In the genomic region with DNA sequence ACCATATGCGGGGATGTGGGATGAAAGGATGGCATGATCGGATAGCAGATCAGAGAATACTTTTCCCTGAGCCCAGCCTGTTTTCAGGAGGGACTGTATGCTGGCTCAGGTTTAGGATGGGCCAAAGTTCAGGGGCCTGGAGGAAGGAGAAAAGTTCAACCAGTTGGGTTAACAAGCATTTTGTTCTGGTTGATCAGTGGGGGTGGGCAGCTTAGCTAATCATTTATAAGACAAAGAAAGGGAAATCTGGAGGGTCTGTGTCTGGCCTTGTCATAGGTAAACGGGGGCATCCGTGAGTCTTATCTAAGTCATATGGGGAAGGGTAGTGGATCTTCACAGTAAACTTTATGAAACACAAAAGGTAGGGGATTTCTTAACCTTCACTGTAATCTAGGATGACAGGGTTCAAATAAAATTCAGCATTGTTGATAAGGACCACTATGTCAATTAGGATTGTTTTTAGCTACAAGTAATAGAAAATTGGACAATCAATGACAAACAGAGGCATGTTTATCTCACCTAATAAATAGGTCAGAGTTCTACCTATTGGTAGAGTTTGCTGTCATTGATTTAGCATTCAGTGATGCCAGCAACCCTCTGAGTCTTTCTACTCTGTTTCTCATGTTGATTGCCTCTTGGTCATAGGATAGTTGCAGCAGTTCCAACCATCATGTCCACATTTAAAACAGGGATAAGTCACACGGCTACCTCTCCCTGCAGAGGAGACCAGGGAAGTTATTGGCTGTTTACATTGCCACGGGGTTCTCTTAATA, we compare ENCODE assay signal across 20 cellular contexts. TPM values are rescaled to one million over a fixed set of nuclear protein-coding genes. Genes with fewer than 3 reads are reported as not detected.
A peak's percentile ranks its signal among the peaks of the same experiment; 100 is the strongest.
DNase-seq lines count a peak whose midpoint lies in the region; ATAC-seq, FAIRE-seq and TF ChIP-seq lines count a peak whose summit lies in the region.
"Had no signal": no experiment of that assay in that cellular context is flagged by ENCODE, and none has a peak within 500 bp of the region (broad histone marks: within the 10 kb centered on the region; RNA-seq: fewer than 3 reads in every experiment).

No MANE protein-coding gene starts in this region.

- CTCF ChIA-PET in MCF 10A (lab: Yijun Ruan, JAX) (interaction anchor here (0.6 to 0.8 kb wide), 3 partner anchors 9 to 236 kb away, joined by 3 read pairs; no protein-coding TSS in a partner anchor), HepG2 (lab: Yijun Ruan, JAX; ENCODE audit: low intra/inter-chr PET ratio, low total read pairs) (no interaction called here)

- no peak for TF ChIP-seq CTCF in MCF 10A (IDR thresholded peaks at IDR 0.05; ENCODE audit: unreplicated experiment)
- no peak for TF ChIP-seq CTCF in breast epithelium (IDR thresholded peaks at IDR 0.05)
- TF ChIP-seq CTCF in HepG2 (CRISPR knock-in tag; IDR thresholded peaks at IDR 0.05), result no peak
- no peak for TF ChIP-seq CTCF in neutrophil (IDR thresholded peaks at IDR 0.05)

- no peaks in the 10 kb centered on the region for H4K20me1 ChIP-seq in HepG2 (ENCODE audit: insufficient read depth, low read length)
- H4K20me1 ChIP-seq: BLaER1 had no signal

- peak; percentile 97 for ATAC-seq in HepG2
- ATAC-seq in GM18519 (IDR thresholded peaks at IDR 0.05; ENCODE audit: low FRiP score, unreplicated experiment), result no peak
- ATAC-seq in GM19035 (IDR thresholded peaks at IDR 0.05; ENCODE audit: unreplicated experiment), result no peak
- no peak for ATAC-seq in HG03439 (IDR thresholded peaks at IDR 0.05; ENCODE audit: unreplicated experiment)
- ATAC-seq: GM12878 had no signal

- POLR2A ChIA-PET in MCF 10A (lab: Yijun Ruan, JAX) (interaction anchor here (1.0 kb wide), 1 partner anchor 11 kb away, joined by 3 read pairs; the partner anchor contains the start of gene PCTP), HepG2 (lab: Yijun Ruan, JAX) (interaction anchor here (2.4 kb wide), 1 partner anchor 11 kb away, joined by 17 read pairs; the partner anchor contains the start of gene PCTP)

- TF ChIP-seq POLR2A in breast epithelium (IDR thresholded peaks at IDR 0.05), result no peak
- no peak for TF ChIP-seq POLR2A in HepG2 (IDR thresholded peaks at IDR 0.05; ENCODE audit: insufficient read depth in 1 of 2, low read depth in 2 of 2, low read length in 2 of 2)

- 0 out of 2 replicates have a peak overlapping the region, but pooled peaks have one; percentile 29 for H3K9ac ChIP-seq in HepG2 (ENCODE audit: insufficient read depth, low read depth, low read length)
- H3K9ac ChIP-seq: BLaER1 had no signal

- H3K27ac ChIP-seq in breast epithelium (no peak overlapping the region), HepG2 (ENCODE audit: extremely low read length, insufficient read depth, low read length) (peak overlapping the region; percentile 69), neutrophil (peak overlapping the region; percentile 91)
- H3K27ac ChIP-seq: 22Rv1, BLaER1 had no signal

- peak overlapping the region; percentile 36 for H3K27ac Mint-ChIP-seq in MCF 10A (ENCODE audit: low read depth, unreplicated experiment)
- H3K27ac Mint-ChIP-seq: CD4-positive, CD25-positive, alpha-beta regulatory T cell had no signal

- intact Hi-C loops in MCF 10A (cut with micrococcal nuclease) (no loop called here), breast epithelium (cut with DNase I; ENCODE audit: low total_unique reads) (no loop called here), HepG2 (cut with micrococcal nuclease; ENCODE audit: unreplicated experiment) (loop anchor here (1.0 to 2.0 kb wide), 3 partner anchors 8 to 19 kb away; partner anchors contain the start of gene PCTP)

- no peak for TF ChIP-seq RAD21 in HepG2 (CRISPR knock-in tag; IDR thresholded peaks at IDR 0.05)

- H3K27me3 ChIP-seq in breast epithelium (no peaks in the 10 kb centered on the region), HepG2 (ENCODE audit: control insufficient read depth in 1 of 2, insufficient read depth in 2 of 2, low read length in 2 of 2) (no peaks in the 10 kb centered on the region), neutrophil (no peaks in the 10 kb centered on the region)
- H3K27me3 ChIP-seq: BLaER1 had no signal

- BruUV-seq in MCF 10A (replicated peaks; lab: Mats Ljungman, UMichigan), result no TSS peak
- BruUV-seq in HepG2 (replicated peaks; lab: Mats Ljungman, UMichigan), result no TSS peak

- H3K4me1 Mint-ChIP-seq in MCF 10A (ENCODE audit: insufficient read depth, unreplicated experiment), result peaks cover 18% of the 10 kb centered on the region

- H3K4me3 ChIP-seq in breast epithelium (no peak overlapping the region), HepG2 (replicated peaks in 1 of 3; ENCODE audit: insufficient read depth in 1 of 3, low read depth in 2 of 3, low read length in 3 of 3) (peak overlapping the region in 2 of 3 experiments; percentile 39 to 54; a peak in 4 of 6 replicates), neutrophil (ENCODE audit: low read depth in 1 of 2, low read length in 1 of 2) (no peak overlapping the region)
- H3K4me3 ChIP-seq: BLaER1, GM12878 had no signal

- H3K9me3 Mint-ChIP-seq in MCF 10A (ENCODE audit: unreplicated experiment), result no peaks in the 10 kb centered on the region
- H3K9me3 Mint-ChIP-seq: H9 had no signal

- peaks cover under 1% of the 10 kb centered on the region for H3K36me3 Mint-ChIP-seq in MCF 10A (ENCODE audit: insufficient read depth, unreplicated experiment)
- H3K36me3 Mint-ChIP-seq: CD4-positive, CD25-positive, alpha-beta regulatory T cell had no signal

- in situ Hi-C loops in HepG2 (cut with HindIII; ENCODE audit: extremely low pct_ligation_motif_present, low pct_unique_long_range_greater_than_20kb), result loop anchor here (25.0 kb wide), 1 partner anchor 375 kb away; no protein-coding TSS in a partner anchor

- no peak overlapping the region for H2AFZ ChIP-seq in HepG2 (ENCODE audit: low read length)

- peak; percentile 97 for FAIRE-seq in HepG2 (lab: Jason Lieb, UNC)
- FAIRE-seq: GM12878, GM18507, HTR-8/SVneo had no signal

- H3K27me3 Mint-ChIP-seq in MCF 10A (ENCODE audit: insufficient read depth, unreplicated experiment), result no peaks in the 10 kb centered on the region

- H3K36me3 ChIP-seq in breast epithelium (no peaks in the 10 kb centered on the region), HepG2 (replicated peaks in 1 of 2; ENCODE audit: control insufficient read depth in 1 of 2, insufficient read depth in 2 of 2, low read length in 2 of 2) (no peaks in the 10 kb centered on the region), neutrophil (no peaks in the 10 kb centered on the region)

- WGBS in HepG2 (ENCODE audit: low lambda C conversion rate), result 28% methylated on average over 6 of the region's 6 CpGs

- H3K9me3 ChIP-seq in breast epithelium (no peaks in the 10 kb centered on the region), HepG2 (ENCODE audit: low read length) (no peaks in the 10 kb centered on the region), neutrophil (no peaks in the 10 kb centered on the region)

- H3K4me2 ChIP-seq in HepG2 (ENCODE audit: low read depth, low read length), result peak overlapping the region; percentile 85
- H3K4me2 ChIP-seq: BLaER1 had no signal

- DNase-seq in MCF 10A (ENCODE audit: unreplicated experiment) (no peak), breast epithelium (ENCODE audit: low spot score in 2 of 2) (no peak), HepG2 (ENCODE audit: low spot score) (peak; percentile 84), DMS79 treated with DMSO at 0.1 percent for 48 hours (lab: John Stamatoyannopoulos, UW) (no peak)
- DNase-seq: AML-193; Calu3; CD4-positive, CD25-positive, alpha-beta regulatory T cell; DMS 273 treated with DMSO at 0.1 percent for 48 hours; GOT3; H9 had no signal

- H3K4me1 ChIP-seq in breast epithelium (no peaks in the 10 kb centered on the region), HepG2 (ENCODE audit: insufficient read depth, low read length) (peaks cover 66% of the 10 kb centered on the region), neutrophil (ENCODE audit: control insufficient read depth in 1 of 2, insufficient read depth in 1 of 2, low read depth in 1 of 2, low read length in 1 of 2) (peaks cover 30 to 40% of the 10 kb centered on the region in 2 experiments)

- peaks cover 4% of the 10 kb centered on the region for H3K79me2 ChIP-seq in HepG2 (ENCODE audit: insufficient read depth, low read length)

- H3K4me3 Mint-ChIP-seq in MCF 10A (ENCODE audit: unreplicated experiment), result no peak overlapping the region
- H3K4me3 Mint-ChIP-seq: CD4-positive, CD25-positive, alpha-beta regulatory T cell; H9 had no signal

- peak in 1 of 2 experiments; percentile 80; a peak in 2 of 4 replicates for TF ChIP-seq EP300 in HepG2 (IDR thresholded peaks at IDR 0.05; ENCODE audit: low read depth in 2 of 2, low read length in 2 of 2)
- TF ChIP-seq EP300 in HepG2 (CRISPR knock-in tag; IDR thresholded peaks at IDR 0.05; ENCODE audit: borderline replicate concordance), result no peak

RNA-seq across cellular contexts. Expression of gene PCTP, which starts 11.4 kb away (rescaled TPM):
- 10.2 and 11.9 TPM in 2 replicates for total RNA-seq in MCF 10A (2022)
- total RNA-seq in breast epithelium, result 10 to 100 TPM; 19.3 to 29.4 (median 25.0) TPM
- 50.7 and 66.3 TPM in 2 replicates for total RNA-seq in HepG2 (2016; rRNA removed; fragmentation: Illumina TruSeq; extraction: Trizol)
- total RNA-seq in HepG2 (2016; cell fraction: cytosol; rRNA removed; fragmentation: Illumina TruSeq; extraction: Trizol; ENCODE audit: low read depth), result 11.7 and 12.0 TPM in 2 replicates
- total RNA-seq in HepG2 (2016; cell fraction: insoluble cytoplasmic fraction; rRNA removed; fragmentation: Illumina TruSeq; extraction: Trizol), result 54.0 and 71.4 TPM in 2 replicates
- total RNA-seq in HepG2 (2016; cell fraction: membrane; rRNA removed; fragmentation: Illumina TruSeq; extraction: Trizol), result 39.4 and 41.1 TPM in 2 replicates
- 23.2 and 24.9 TPM in 2 replicates for total RNA-seq in HepG2 (2016; cell fraction: nucleus; rRNA removed; fragmentation: Illumina TruSeq; extraction: Trizol)
- 31.0 and 37.1 TPM in 2 replicates for polyA plus RNA-seq in HepG2 (2011; rRNA removed)
- 33.2 and 42.6 TPM in 2 replicates for polyA plus RNA-seq in HepG2 (2011; cell fraction: cytosol; rRNA removed)
- polyA plus RNA-seq in HepG2 (2011; cell fraction: nucleus; rRNA removed), result 15.1 and 17.8 TPM in 2 replicates
- polyA plus RNA-seq in HepG2 (2012), result 24.1 and 24.8 TPM in 2 replicates
- 10.2 and 13.1 TPM in 2 replicates for polyA plus RNA-seq in HepG2 (2016; cell fraction: cytosol; fragmentation: Illumina TruSeq; extraction: Trizol; ENCODE audit: low read depth)
- 54.7 and 63.4 TPM in 2 replicates for polyA plus RNA-seq in HepG2 (2016; cell fraction: insoluble cytoplasmic fraction; fragmentation: Illumina TruSeq; extraction: Trizol; ENCODE audit: low read depth)
- 26.6 and 28.7 TPM in 2 replicates for polyA plus RNA-seq in HepG2 (2016; cell fraction: membrane; fragmentation: Illumina TruSeq; extraction: Trizol; ENCODE audit: low read depth)
- 33.0 and 35.1 TPM in 2 replicates for polyA plus RNA-seq in HepG2 (2016; cell fraction: nucleus; fragmentation: Illumina TruSeq; extraction: Trizol; ENCODE audit: insufficient read depth, low read depth)
- polyA minus RNA-seq in HepG2 (2011; rRNA and poly(A)+ RNA removed; ENCODE audit: low replicate concordance), result 4.1 and 30.1 TPM in 2 replicates
- polyA minus RNA-seq in HepG2 (2011; cell fraction: cytosol; rRNA and poly(A)+ RNA removed), result 14.5 and 16.1 TPM in 2 replicates
- 23.0 and 27.8 TPM in 2 replicates for polyA minus RNA-seq in HepG2 (2011; cell fraction: nucleus; rRNA and poly(A)+ RNA removed)

RNA-seq across cellular contexts. Expression of gene TMEM100, which starts 39.6 kb away (rescaled TPM):
- total RNA-seq in MCF 10A (2022) (1.1 and 1.7 TPM in 2 replicates), breast epithelium (10 to 100 TPM in 2 of 3 donors, 1 to 10 TPM in 1; 6.7 to 27.2 (median 20.3) TPM), HepG2 (2016; rRNA removed; fragmentation: Illumina TruSeq; extraction: Trizol) (not detected in 2 replicates)
- not detected in 2 replicates for total RNA-seq in HepG2 (2016; cell fraction: cytosol; rRNA removed; fragmentation: Illumina TruSeq; extraction: Trizol; ENCODE audit: low read depth)
- total RNA-seq in HepG2 (2016; cell fraction: insoluble cytoplasmic fraction; rRNA removed; fragmentation: Illumina TruSeq; extraction: Trizol), result not detected in 2 replicates
- total RNA-seq in HepG2 (2016; cell fraction: membrane; rRNA removed; fragmentation: Illumina TruSeq; extraction: Trizol), result not detected in 2 replicates
- not detected in 2 replicates for total RNA-seq in HepG2 (2016; cell fraction: nucleus; rRNA removed; fragmentation: Illumina TruSeq; extraction: Trizol)
- polyA plus RNA-seq in HepG2 (2011; rRNA removed), result not detected in 2 replicates
- polyA plus RNA-seq in HepG2 (2011; cell fraction: cytosol; rRNA removed), result not detected in 2 replicates
- not detected in 2 replicates for polyA plus RNA-seq in HepG2 (2011; cell fraction: nucleus; rRNA removed)
- not detected in 2 replicates for polyA plus RNA-seq in HepG2 (2012)
- not detected in 2 replicates for polyA plus RNA-seq in HepG2 (2016; cell fraction: cytosol; fragmentation: Illumina TruSeq; extraction: Trizol; ENCODE audit: low read depth)
- not detected in 2 replicates for polyA plus RNA-seq in HepG2 (2016; cell fraction: insoluble cytoplasmic fraction; fragmentation: Illumina TruSeq; extraction: Trizol; ENCODE audit: low read depth)
- not detected in 2 replicates for polyA plus RNA-seq in HepG2 (2016; cell fraction: membrane; fragmentation: Illumina TruSeq; extraction: Trizol; ENCODE audit: low read depth)
- not detected in 2 replicates for polyA plus RNA-seq in HepG2 (2016; cell fraction: nucleus; fragmentation: Illumina TruSeq; extraction: Trizol; ENCODE audit: insufficient read depth, low read depth)
- not detected in 2 replicates for polyA minus RNA-seq in HepG2 (2011; rRNA and poly(A)+ RNA removed; ENCODE audit: low replicate concordance)
- not detected in 2 replicates for polyA minus RNA-seq in HepG2 (2011; cell fraction: cytosol; rRNA and poly(A)+ RNA removed)
- polyA minus RNA-seq in HepG2 (2011; cell fraction: nucleus; rRNA and poly(A)+ RNA removed), result not detected in 2 replicates
- total RNA-seq: Calu3; CD4-positive, CD25-positive, alpha-beta regulatory T cell; G401; GM12878 had no signal
- polyA plus RNA-seq: CD4-positive, CD25-positive, alpha-beta regulatory T cell; GM12878 had no signal

Comparison
In these comparisons a context has a peak if more than half of its experiments do, and no peak if none do; other contexts are left out.
1. H3K27ac ChIP-seq: peak in HepG2 (single experiment) and neutrophil (single experiment); none in breast epithelium (0 of 2).
2. H3K4me3 ChIP-seq: peak in HepG2 (2 of 3); none in breast epithelium (0 of 3) and neutrophil (0 of 2).